ENCODE assay signal across 8 cellular contexts in the genomic region with DNA sequence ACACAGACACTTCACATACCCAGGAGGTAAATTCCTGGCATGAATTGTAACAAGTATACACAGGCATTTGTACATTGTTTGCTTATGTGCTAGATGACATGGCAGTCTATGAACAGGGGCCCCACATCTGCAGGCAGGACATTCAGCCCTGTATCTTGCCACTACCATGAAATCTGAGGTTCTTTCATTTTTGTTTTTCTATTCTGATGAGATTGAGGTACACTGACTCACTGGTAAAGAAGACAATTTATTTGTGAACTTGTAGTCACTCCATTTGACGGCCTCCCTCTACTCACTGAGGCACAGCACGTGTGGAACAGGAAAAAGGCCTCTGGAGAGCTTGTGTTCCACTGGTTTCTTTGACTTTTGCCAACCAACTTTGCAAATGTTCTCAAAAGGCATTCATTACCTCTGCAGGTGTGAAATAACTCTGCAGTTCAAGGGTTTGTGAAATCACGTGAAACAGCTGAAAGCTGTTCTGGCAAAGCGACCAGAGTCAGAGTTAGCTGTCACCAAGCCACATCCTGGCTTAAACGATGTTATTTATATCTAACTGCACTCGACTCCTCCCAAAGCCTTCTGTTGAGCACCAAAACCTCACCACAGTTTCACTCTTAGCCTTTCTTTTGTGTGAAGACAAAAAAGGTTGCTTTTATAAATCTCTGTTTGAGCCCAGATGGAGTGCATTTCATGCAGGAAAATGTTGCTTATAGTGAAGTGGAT.
DNase-seq lines count a peak whose midpoint lies in the region; ATAC-seq and TF ChIP-seq lines count a peak whose summit lies in the region.

No MANE protein-coding gene starts in this region.

- peak overlapping the region; percentile 96 for H3K27ac Mint-ChIP-seq in activated naive CD8-positive, alpha-beta T cell

- H3K4me3 ChIP-seq in OCI-LY7 (ENCODE audit: low read depth, low read length, poor library complexity, severe bottlenecking), result peak overlapping the region; percentile 41
- no peak overlapping the region for H3K4me3 ChIP-seq in smooth muscle cell

- H3K4me1 ChIP-seq in OCI-LY7 (ENCODE audit: insufficient read depth, low read length, poor library complexity, severe bottlenecking) (peaks cover 44% of the 10 kb centered on the region), smooth muscle cell (ENCODE audit: low read depth) (peaks cover 4% of the 10 kb centered on the region)

- peak overlapping the region; percentile 85 for H3K4me3 Mint-ChIP-seq in activated naive CD8-positive, alpha-beta T cell

- H3K9me2 ChIP-seq in OCI-LY7 (ENCODE audit: insufficient read depth, low read length), result no peaks in the 10 kb centered on the region

- CTCF ChIA-PET in OCI-LY7 (lab: Charles Lee; ENCODE audit: unreplicated experiment), result no interaction called here

- no TSS peak for BruUV-seq in OCI-LY7 (replicated peaks; lab: Mats Ljungman, UMichigan)

- H3F3A ChIP-seq in smooth muscle cell (ENCODE audit: low read depth), result no peaks in the 10 kb centered on the region

- WGBS in smooth muscle cell (ENCODE audit: low lambda C conversion rate), result 29% methylated on average over 6 of the region's 6 CpGs

- DNase-seq in OCI-LY7 (ENCODE audit: low spot score) (peak; percentile 92), smooth muscle cell (lab: John Stamatoyannopoulos, UW; ENCODE audit: unreplicated experiment) (no peak), caudate nucleus (lab: John Stamatoyannopoulos, UW) (no peak), OCI-M2 (lab: John Stamatoyannopoulos, UW; ENCODE audit: unreplicated experiment) (no peak), NCI-H1048 (lab: John Stamatoyannopoulos, UW) (no peak)

- no peaks in the 10 kb centered on the region for H3K9me3 Mint-ChIP-seq in activated naive CD8-positive, alpha-beta T cell (ENCODE audit: low read depth)

- H3K79me2 ChIP-seq in OCI-LY7 (ENCODE audit: insufficient read depth, low read depth, low read length) (no peaks in the 10 kb centered on the region), smooth muscle cell (ENCODE audit: low read depth) (no peaks in the 10 kb centered on the region)

- ATAC-seq in GM18870 (IDR thresholded peaks at IDR 0.05; ENCODE audit: unreplicated experiment), result peak; percentile 96
- ATAC-seq in HG02884 (IDR thresholded peaks at IDR 0.05; ENCODE audit: unreplicated experiment), result peak; percentile 95

- H2AFZ ChIP-seq in OCI-LY7 (ENCODE audit: low read length), result peak overlapping the region; percentile 77
- H2AFZ ChIP-seq in smooth muscle cell (ENCODE audit: low read depth), result no peak overlapping the region

- TF ChIP-seq CTCF in OCI-LY7 (conservative IDR thresholded peaks at IDR 0.05; ENCODE audit: low read length) (no peak), smooth muscle cell (IDR thresholded peaks at IDR 0.05; ENCODE audit: borderline replicate concordance, insufficient read depth, poor library complexity, severe bottlenecking) (no peak)

- peaks cover 7% of the 10 kb centered on the region; the same call in 1 of the 2 replicates for H3K9me3 ChIP-seq in OCI-LY7 (ENCODE audit: low read length)
- H3K9me3 ChIP-seq in smooth muscle cell (replicated peaks; ENCODE audit: low read depth), result no peaks in the 10 kb centered on the region

- H3K9ac ChIP-seq in smooth muscle cell (ENCODE audit: low read depth), result no peak overlapping the region

- peaks cover 2% of the 10 kb centered on the region for H3K36me3 Mint-ChIP-seq in activated naive CD8-positive, alpha-beta T cell

- no peaks in the 10 kb centered on the region for H3K27me3 ChIP-seq in smooth muscle cell (ENCODE audit: low read depth)

- H3K27me3 Mint-ChIP-seq in activated naive CD8-positive, alpha-beta T cell, result no peaks in the 10 kb centered on the region

- H3K4me2 ChIP-seq in OCI-LY7 (ENCODE audit: low read length) (peak overlapping the region; percentile 67), smooth muscle cell (peak overlapping the region; percentile 15)

- H3K4me1 Mint-ChIP-seq in activated naive CD8-positive, alpha-beta T cell (ENCODE audit: low read depth), result peaks cover 74% of the 10 kb centered on the region

- no peaks in the 10 kb centered on the region for H4K20me1 ChIP-seq in OCI-LY7 (ENCODE audit: insufficient read depth, low read length)
- H4K20me1 ChIP-seq in smooth muscle cell (ENCODE audit: low read depth), result no peaks in the 10 kb centered on the region

- H3K27ac ChIP-seq in OCI-LY7 (ENCODE audit: low read depth, low read length, poor library complexity, severe bottlenecking) (peak overlapping the region; percentile 94), smooth muscle cell (ENCODE audit: low read depth) (peak overlapping the region; percentile 49), caudate nucleus (ENCODE audit: low read depth, low read length) (no peak overlapping the region)

- intact Hi-C loops in OCI-LY7 (cut with micrococcal nuclease; ENCODE audit: unreplicated experiment), result loop anchor here (10.0 kb wide), 2 partner anchors 394 to 624 kb away; no protein-coding TSS in a partner anchor

- POLR2A ChIA-PET in OCI-LY7 (lab: Charles Lee), result interaction anchor here (0.6 kb wide), 1 partner anchor 10 kb away, joined by 4 read pairs; no protein-coding TSS in a partner anchor

- H3K36me3 ChIP-seq in OCI-LY7 (ENCODE audit: insufficient read depth, low read length) (no peaks in the 10 kb centered on the region), smooth muscle cell (ENCODE audit: low read depth) (no peaks in the 10 kb centered on the region)
